Comparison of ENCODE assay signal across 2 cellular contexts in the genomic region with DNA sequence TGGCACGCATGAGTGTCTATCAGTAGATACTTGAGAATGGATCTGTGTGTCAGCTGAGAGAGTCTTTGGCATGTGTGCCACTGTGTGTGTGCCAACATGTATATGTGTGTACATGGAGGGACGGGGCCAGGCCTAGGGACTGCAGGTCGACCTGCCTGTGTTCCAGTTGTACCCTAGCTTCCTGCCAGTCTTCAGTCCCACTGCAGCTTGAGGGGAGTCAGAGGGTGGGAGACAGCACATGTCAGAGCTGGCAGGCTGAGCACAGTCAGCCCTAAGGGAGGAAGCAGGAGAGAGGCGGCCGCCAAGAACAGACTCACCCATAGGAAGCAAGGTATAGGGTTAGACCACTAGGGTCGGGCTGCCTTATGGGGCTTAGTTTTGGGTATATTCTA.
TF ChIP-seq lines count a peak whose summit lies in the region.

No MANE protein-coding gene starts in this region.

TF ChIP-seq in H1, 55 proteins besides CTCF, POLR2A, EP300 and RAD21 (continues in another document):
- TF ChIP-seq, protein P1, sequence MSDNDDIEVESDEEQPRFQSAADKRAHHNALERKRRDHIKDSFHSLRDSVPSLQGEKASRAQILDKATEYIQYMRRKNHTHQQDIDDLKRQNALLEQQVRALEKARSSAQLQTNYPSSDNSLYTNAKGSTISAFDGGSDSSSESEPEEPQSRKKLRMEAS (IDR thresholded peaks at IDR 0.05) = no peak
- TF ChIP-seq, protein P2, sequence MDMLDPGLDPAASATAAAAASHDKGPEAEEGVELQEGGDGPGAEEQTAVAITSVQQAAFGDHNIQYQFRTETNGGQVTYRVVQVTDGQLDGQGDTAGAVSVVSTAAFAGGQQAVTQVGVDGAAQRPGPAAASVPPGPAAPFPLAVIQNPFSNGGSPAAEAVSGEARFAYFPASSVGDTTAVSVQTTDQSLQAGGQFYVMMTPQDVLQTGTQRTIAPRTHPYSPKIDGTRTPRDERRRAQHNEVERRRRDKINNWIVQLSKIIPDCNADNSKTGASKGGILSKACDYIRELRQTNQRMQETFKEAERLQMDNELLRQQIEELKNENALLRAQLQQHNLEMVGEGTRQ (IDR thresholded peaks at IDR 0.05; ENCODE audit: low read length) = no peak
- TF ChIP-seq, protein P3, sequence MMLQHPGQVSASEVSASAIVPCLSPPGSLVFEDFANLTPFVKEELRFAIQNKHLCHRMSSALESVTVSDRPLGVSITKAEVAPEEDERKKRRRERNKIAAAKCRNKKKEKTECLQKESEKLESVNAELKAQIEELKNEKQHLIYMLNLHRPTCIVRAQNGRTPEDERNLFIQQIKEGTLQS (IDR thresholded peaks at IDR 0.05; ENCODE audit: insufficient read depth, low read depth, low read length) = no peak
- TF ChIP-seq SIX5 (IDR thresholded peaks at IDR 0.05; ENCODE audit: low read depth, low read length) (no peak), TEAD4 (IDR thresholded peaks at IDR 0.05; ENCODE audit: low read depth, low read length) (no peak), TBP (IDR thresholded peaks at IDR 0.05; ENCODE audit: low read depth, low read length) (no peak), ASH2L (IDR thresholded peaks at IDR 0.05; ENCODE audit: low read length) (no peak), SUZ12 (IDR thresholded peaks at IDR 0.05; ENCODE audit: low read length) (no peak), RNF2 (IDR thresholded peaks at IDR 0.05; ENCODE audit: borderline replicate concordance, low read depth, low read length, missing control alignments, poor library complexity, severe bottlenecking) (no peak), SIN3A (conservative IDR thresholded peaks at IDR 0.05 in 1 of 2, IDR thresholded peaks at IDR 0.05 in 1 of 2; ENCODE audit: low read depth in 1 of 2, low read length in 2 of 2) (no peak), POLR2AphosphoS5 (IDR thresholded peaks at IDR 0.05; ENCODE audit: low read depth, low read length) (no peak), EZH2 (IDR thresholded peaks at IDR 0.05; ENCODE audit: low read depth, low read length, severe bottlenecking) (no peak)
- TF ChIP-seq, protein P4, sequence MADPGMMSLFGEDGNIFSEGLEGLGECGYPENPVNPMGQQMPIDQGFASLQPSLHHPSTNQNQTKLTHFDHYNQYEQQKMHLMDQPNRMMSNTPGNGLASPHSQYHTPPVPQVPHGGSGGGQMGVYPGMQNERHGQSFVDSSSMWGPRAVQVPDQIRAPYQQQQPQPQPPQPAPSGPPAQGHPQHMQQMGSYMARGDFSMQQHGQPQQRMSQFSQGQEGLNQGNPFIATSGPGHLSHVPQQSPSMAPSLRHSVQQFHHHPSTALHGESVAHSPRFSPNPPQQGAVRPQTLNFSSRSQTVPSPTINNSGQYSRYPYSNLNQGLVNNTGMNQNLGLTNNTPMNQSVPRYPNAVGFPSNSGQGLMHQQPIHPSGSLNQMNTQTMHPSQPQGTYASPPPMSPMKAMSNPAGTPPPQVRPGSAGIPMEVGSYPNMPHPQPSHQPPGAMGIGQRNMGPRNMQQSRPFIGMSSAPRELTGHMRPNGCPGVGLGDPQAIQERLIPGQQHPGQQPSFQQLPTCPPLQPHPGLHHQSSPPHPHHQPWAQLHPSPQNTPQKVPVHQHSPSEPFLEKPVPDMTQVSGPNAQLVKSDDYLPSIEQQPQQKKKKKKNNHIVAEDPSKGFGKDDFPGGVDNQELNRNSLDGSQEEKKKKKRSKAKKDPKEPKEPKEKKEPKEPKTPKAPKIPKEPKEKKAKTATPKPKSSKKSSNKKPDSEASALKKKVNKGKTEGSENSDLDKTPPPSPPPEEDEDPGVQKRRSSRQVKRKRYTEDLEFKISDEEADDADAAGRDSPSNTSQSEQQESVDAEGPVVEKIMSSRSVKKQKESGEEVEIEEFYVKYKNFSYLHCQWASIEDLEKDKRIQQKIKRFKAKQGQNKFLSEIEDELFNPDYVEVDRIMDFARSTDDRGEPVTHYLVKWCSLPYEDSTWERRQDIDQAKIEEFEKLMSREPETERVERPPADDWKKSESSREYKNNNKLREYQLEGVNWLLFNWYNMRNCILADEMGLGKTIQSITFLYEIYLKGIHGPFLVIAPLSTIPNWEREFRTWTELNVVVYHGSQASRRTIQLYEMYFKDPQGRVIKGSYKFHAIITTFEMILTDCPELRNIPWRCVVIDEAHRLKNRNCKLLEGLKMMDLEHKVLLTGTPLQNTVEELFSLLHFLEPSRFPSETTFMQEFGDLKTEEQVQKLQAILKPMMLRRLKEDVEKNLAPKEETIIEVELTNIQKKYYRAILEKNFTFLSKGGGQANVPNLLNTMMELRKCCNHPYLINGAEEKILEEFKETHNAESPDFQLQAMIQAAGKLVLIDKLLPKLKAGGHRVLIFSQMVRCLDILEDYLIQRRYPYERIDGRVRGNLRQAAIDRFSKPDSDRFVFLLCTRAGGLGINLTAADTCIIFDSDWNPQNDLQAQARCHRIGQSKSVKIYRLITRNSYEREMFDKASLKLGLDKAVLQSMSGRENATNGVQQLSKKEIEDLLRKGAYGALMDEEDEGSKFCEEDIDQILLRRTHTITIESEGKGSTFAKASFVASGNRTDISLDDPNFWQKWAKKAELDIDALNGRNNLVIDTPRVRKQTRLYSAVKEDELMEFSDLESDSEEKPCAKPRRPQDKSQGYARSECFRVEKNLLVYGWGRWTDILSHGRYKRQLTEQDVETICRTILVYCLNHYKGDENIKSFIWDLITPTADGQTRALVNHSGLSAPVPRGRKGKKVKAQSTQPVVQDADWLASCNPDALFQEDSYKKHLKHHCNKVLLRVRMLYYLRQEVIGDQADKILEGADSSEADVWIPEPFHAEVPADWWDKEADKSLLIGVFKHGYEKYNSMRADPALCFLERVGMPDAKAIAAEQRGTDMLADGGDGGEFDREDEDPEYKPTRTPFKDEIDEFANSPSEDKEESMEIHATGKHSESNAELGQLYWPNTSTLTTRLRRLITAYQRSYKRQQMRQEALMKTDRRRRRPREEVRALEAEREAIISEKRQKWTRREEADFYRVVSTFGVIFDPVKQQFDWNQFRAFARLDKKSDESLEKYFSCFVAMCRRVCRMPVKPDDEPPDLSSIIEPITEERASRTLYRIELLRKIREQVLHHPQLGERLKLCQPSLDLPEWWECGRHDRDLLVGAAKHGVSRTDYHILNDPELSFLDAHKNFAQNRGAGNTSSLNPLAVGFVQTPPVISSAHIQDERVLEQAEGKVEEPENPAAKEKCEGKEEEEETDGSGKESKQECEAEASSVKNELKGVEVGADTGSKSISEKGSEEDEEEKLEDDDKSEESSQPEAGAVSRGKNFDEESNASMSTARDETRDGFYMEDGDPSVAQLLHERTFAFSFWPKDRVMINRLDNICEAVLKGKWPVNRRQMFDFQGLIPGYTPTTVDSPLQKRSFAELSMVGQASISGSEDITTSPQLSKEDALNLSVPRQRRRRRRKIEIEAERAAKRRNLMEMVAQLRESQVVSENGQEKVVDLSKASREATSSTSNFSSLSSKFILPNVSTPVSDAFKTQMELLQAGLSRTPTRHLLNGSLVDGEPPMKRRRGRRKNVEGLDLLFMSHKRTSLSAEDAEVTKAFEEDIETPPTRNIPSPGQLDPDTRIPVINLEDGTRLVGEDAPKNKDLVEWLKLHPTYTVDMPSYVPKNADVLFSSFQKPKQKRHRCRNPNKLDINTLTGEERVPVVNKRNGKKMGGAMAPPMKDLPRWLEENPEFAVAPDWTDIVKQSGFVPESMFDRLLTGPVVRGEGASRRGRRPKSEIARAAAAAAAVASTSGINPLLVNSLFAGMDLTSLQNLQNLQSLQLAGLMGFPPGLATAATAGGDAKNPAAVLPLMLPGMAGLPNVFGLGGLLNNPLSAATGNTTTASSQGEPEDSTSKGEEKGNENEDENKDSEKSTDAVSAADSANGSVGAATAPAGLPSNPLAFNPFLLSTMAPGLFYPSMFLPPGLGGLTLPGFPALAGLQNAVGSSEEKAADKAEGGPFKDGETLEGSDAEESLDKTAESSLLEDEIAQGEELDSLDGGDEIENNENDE (IDR thresholded peaks at IDR 0.05; ENCODE audit: insufficient replicate concordance, low read length) = no peak

TF ChIP-seq in GM12891, 5 proteins besides CTCF, POLR2A, EP300 and RAD21:
- TF ChIP-seq POU2F2 (IDR thresholded peaks at IDR 0.05; ENCODE audit: low read depth, low read length) = no peak
- TF ChIP-seq TAF1 (IDR thresholded peaks at IDR 0.05; ENCODE audit: low read depth, low read length) = no peak
- TF ChIP-seq SPI1 (IDR thresholded peaks at IDR 0.05; ENCODE audit: low read depth, low read length) = no peak
- TF ChIP-seq PAX5 (IDR thresholded peaks at IDR 0.05; ENCODE audit: insufficient read depth, low read length, severe bottlenecking) = no peak
- TF ChIP-seq POLR2AphosphoS5 (IDR thresholded peaks at IDR 0.05; ENCODE audit: low read depth, low read length) = no peak
